19 cellular contexts compared by ENCODE assay signal in genomic region chr16:79758615-79759346, GRCh38.
DNase-seq lines count a peak whose midpoint lies in the region; ATAC-seq, FAIRE-seq and TF ChIP-seq lines count a peak whose summit lies in the region.
"Had no signal": no experiment of that assay in that cellular context is flagged by ENCODE, and none has a peak within 500 bp of the region (broad histone marks: within the 10 kb centered on the region; RNA-seq: fewer than 3 reads in every experiment).

No MANE protein-coding gene starts in this region.

- peak; percentile 81 for ATAC-seq in HepG2
- ATAC-seq in right lobe of liver: no peak
- ATAC-seq in activated naive CD4-positive, alpha-beta T cell treated with anti-CD3 and anti-CD28 coated beads, Interleukin-2, amount 50 U/mL, for 72 hours: no peak
- ATAC-seq: activated CD8-positive, alpha-beta T cell treated with anti-CD3 and anti-CD28 coated beads for 36 hours had no signal

- no peak for TF ChIP-seq CTCF in HepG2 (CRISPR knock-in tag; IDR thresholded peaks at IDR 0.05)
- TF ChIP-seq CTCF in right lobe of liver (IDR thresholded peaks at IDR 0.05): no peak
- TF ChIP-seq CTCF in bronchial epithelial cell (IDR thresholded peaks at IDR 0.05; ENCODE audit: insufficient read depth, low read length, severe bottlenecking): no peak
- TF ChIP-seq CTCF in GM20000 (IDR thresholded peaks at IDR 0.05; ENCODE audit: extremely low read depth, missing control alignments): no peak

- no peak for TF ChIP-seq POLR2A in HepG2 (IDR thresholded peaks at IDR 0.05; ENCODE audit: insufficient read depth in 1 of 2, low read depth in 2 of 2, low read length in 2 of 2)
- TF ChIP-seq POLR2A in right lobe of liver (IDR thresholded peaks at IDR 0.05): no peak

- H3K79me2 ChIP-seq in HepG2 (ENCODE audit: insufficient read depth, low read length): no peaks in the 10 kb centered on the region

- no peak overlapping the region for H3K9ac ChIP-seq in HepG2 (ENCODE audit: insufficient read depth, low read depth, low read length)

- peaks cover 10% of the 10 kb centered on the region; the same call in 1 of the 2 replicates for H3K4me1 ChIP-seq in HepG2 (ENCODE audit: insufficient read depth, low read length)
- H3K4me1 ChIP-seq in right lobe of liver: no peaks in the 10 kb centered on the region

- BruUV-seq in HepG2 (replicated peaks; lab: Mats Ljungman, UMichigan): no TSS peak

- peaks cover 4 to 12% of the 10 kb centered on the region in 2 donors for H3K9me3 Mint-ChIP-seq in activated naive CD4-positive, alpha-beta T cell treated with anti-CD3 and anti-CD28 coated beads, Interleukin-2, amount 50 U/mL, for 72 hours
- H3K9me3 Mint-ChIP-seq: activated CD8-positive, alpha-beta T cell treated with anti-CD3 and anti-CD28 coated beads for 36 hours had no signal

- TF ChIP-seq RAD21 in HepG2 (CRISPR knock-in tag; IDR thresholded peaks at IDR 0.05): no peak

- H4K20me1 ChIP-seq in HepG2 (ENCODE audit: insufficient read depth, low read length): no peaks in the 10 kb centered on the region

- DNase-seq in HepG2 (ENCODE audit: low spot score) (peak; percentile 46), right lobe of liver (no peak), bronchial epithelial cell (ENCODE audit: low read depth) (peak; percentile 78), middle frontal gyrus (ENCODE audit: extremely low spot score, low spot score) (peak; percentile 32), NK-92 (lab: John Stamatoyannopoulos, UW; ENCODE audit: unreplicated experiment) (no peak), NCI-H2227 (lab: John Stamatoyannopoulos, UW; ENCODE audit: unreplicated experiment) (no peak), GM20000 (ENCODE audit: low spot score) (no peak)
- no peak for DNase-seq in activated naive CD4-positive, alpha-beta T cell treated with anti-CD3 and anti-CD28 coated beads, Interleukin-2, amount 50 U/mL, for 72 hours (ENCODE audit: low spot score in 2 of 2)
- DNase-seq: activated naive CD8-positive, alpha-beta T cell treated with anti-CD3 and anti-CD28 coated beads, Interleukin-2, amount 10 ng/mL, durations not matched to agents 7 days and 5 days; activated T-cell treated with anti-CD3 and anti-CD28 coated beads, Interleukin-2, amount 50 U/mL, for 48 hours; caudate nucleus; effector CD8-positive, alpha-beta T cell; NCI-H1436; occipital lobe; T-helper 1 cell had no signal

- H3K27me3 ChIP-seq in HepG2 (ENCODE audit: control insufficient read depth in 1 of 2, insufficient read depth in 2 of 2, low read length in 2 of 2): no peaks in the 10 kb centered on the region
- no peaks in the 10 kb centered on the region for H3K27me3 ChIP-seq in right lobe of liver
- H3K27me3 ChIP-seq in bronchial epithelial cell (ENCODE audit: control insufficient read depth, insufficient read depth, low read length): no peaks in the 10 kb centered on the region

- FAIRE-seq in HepG2 (lab: Jason Lieb, UNC): no peak
- no peak for FAIRE-seq in bronchial epithelial cell (lab: Jason Lieb, UNC)

- H3K4me3 ChIP-seq in HepG2 (replicated peaks in 1 of 3; ENCODE audit: insufficient read depth in 1 of 3, low read depth in 2 of 3, low read length in 3 of 3): no peak overlapping the region
- H3K4me3 ChIP-seq in right lobe of liver: no peak overlapping the region
- no peak overlapping the region for H3K4me3 ChIP-seq in bronchial epithelial cell (ENCODE audit: low read depth, low read length)
- H3K4me3 ChIP-seq: smooth muscle cell had no signal

- H3K27ac ChIP-seq in HepG2 (ENCODE audit: extremely low read length, insufficient read depth, low read length) (no peak overlapping the region), right lobe of liver (no peak overlapping the region)

- POLR2A ChIA-PET in HepG2 (lab: Yijun Ruan, JAX): no interaction called here

- no peak overlapping the region for H2AFZ ChIP-seq in HepG2 (ENCODE audit: low read length)

- 18% methylated on average over 15 of the region's 15 CpGs for WGBS in HepG2 (ENCODE audit: low lambda C conversion rate)
- WGBS in right lobe of liver (ENCODE audit: insufficient coverage, low coverage, low lambda C conversion rate, missing lambda C conversion rate): 89% methylated on average over 14 of the region's 15 CpGs

- H3K36me3 Mint-ChIP-seq in activated naive CD4-positive, alpha-beta T cell treated with anti-CD3 and anti-CD28 coated beads, Interleukin-2, amount 50 U/mL, for 72 hours: peaks cover 0 to 5% of the 10 kb centered on the region in 2 donors
- H3K36me3 Mint-ChIP-seq: activated naive CD8-positive, alpha-beta T cell treated with anti-CD3 and anti-CD28 coated beads, Interleukin-2, amount 10 ng/mL, durations not matched to agents 7 days and 5 days; CD14-positive monocyte; type B pancreatic cell had no signal

- TF ChIP-seq EP300 in HepG2 (IDR thresholded peaks at IDR 0.05; ENCODE audit: low read depth in 2 of 2, low read length in 2 of 2): no peak
- TF ChIP-seq EP300 in HepG2 (CRISPR knock-in tag; IDR thresholded peaks at IDR 0.05; ENCODE audit: borderline replicate concordance): no peak

- in situ Hi-C loops in HepG2 (cut with HindIII; ENCODE audit: extremely low pct_ligation_motif_present, low pct_unique_long_range_greater_than_20kb): no loop called here

- CTCF ChIA-PET in HepG2 (lab: Yijun Ruan, JAX; ENCODE audit: low intra/inter-chr PET ratio, low total read pairs): no interaction called here

- H3K36me3 ChIP-seq in HepG2 (replicated peaks in 1 of 2; ENCODE audit: control insufficient read depth in 1 of 2, insufficient read depth in 2 of 2, low read length in 2 of 2) (no peaks in the 10 kb centered on the region), right lobe of liver (no peaks in the 10 kb centered on the region), bronchial epithelial cell (ENCODE audit: control insufficient read depth, insufficient read depth, low read length) (no peaks in the 10 kb centered on the region)

- no peak overlapping the region for H3K4me2 ChIP-seq in HepG2 (ENCODE audit: low read depth, low read length)
- H3K4me2 ChIP-seq: smooth muscle cell had no signal

- intact Hi-C loops in HepG2 (cut with micrococcal nuclease; ENCODE audit: unreplicated experiment): no loop called here
- intact Hi-C loops in right lobe of liver (cut with DNase I): no loop called here

- H3K27ac Mint-ChIP-seq in activated naive CD4-positive, alpha-beta T cell treated with anti-CD3 and anti-CD28 coated beads, Interleukin-2, amount 50 U/mL, for 72 hours: no peak overlapping the region
- H3K27ac Mint-ChIP-seq: activated CD8-positive, alpha-beta T cell treated with anti-CD3 and anti-CD28 coated beads for 36 hours; activated naive CD8-positive, alpha-beta T cell treated with anti-CD3 and anti-CD28 coated beads, Interleukin-2, amount 10 ng/mL, durations not matched to agents 7 days and 5 days; CD14-positive monocyte; type B pancreatic cell had no signal

- no peaks in the 10 kb centered on the region for H3K9me3 ChIP-seq in HepG2 (ENCODE audit: low read length)
- no peaks in the 10 kb centered on the region for H3K9me3 ChIP-seq in right lobe of liver

TF ChIP-seq in HepG2, 621 proteins besides CTCF, POLR2A, EP300 and RAD21 (continues in another document):
- TF ChIP-seq FOXA3 (CRISPR knock-in tag; IDR thresholded peaks at IDR 0.05): peak; percentile 46
- TF ChIP-seq ZNF101 (CRISPR knock-in tag; IDR thresholded peaks at IDR 0.05; ENCODE audit: borderline replicate concordance, low read depth): no peak
- TF ChIP-seq ZNF362 (CRISPR knock-in tag; IDR thresholded peaks at IDR 0.05; ENCODE audit: borderline replicate concordance): peak; percentile 58; the same call in 1 of the 2 replicates
- TF ChIP-seq KAT2B (IDR thresholded peaks at IDR 0.05; ENCODE audit: borderline replicate concordance, low read depth, low read length): no peak
- no peak for TF ChIP-seq BRD4 (CRISPR knock-in tag; IDR thresholded peaks at IDR 0.05)
- TF ChIP-seq CBFB (CRISPR knock-in tag; IDR thresholded peaks at IDR 0.05): no peak
- TF ChIP-seq ZNF674 (CRISPR knock-in tag; IDR thresholded peaks at IDR 0.05; ENCODE audit: low read depth): no peak
- no peak for TF ChIP-seq BATF2 (CRISPR knock-in tag; IDR thresholded peaks at IDR 0.05)
- TF ChIP-seq RBM39 (IDR thresholded peaks at IDR 0.05; ENCODE audit: low read depth, low read length, poor library complexity, severe bottlenecking): no peak
- TF ChIP-seq RARG (CRISPR knock-in tag; IDR thresholded peaks at IDR 0.05; ENCODE audit: low read depth): no peak

Comparison
In these comparisons a context has a peak if more than half of its experiments do, and no peak if none do; other contexts are left out.
1. DNase-seq: peak in HepG2 (single experiment), bronchial epithelial cell (single experiment) and middle frontal gyrus (single experiment); none in right lobe of liver (0 of 3), NK-92 (single experiment), NCI-H2227 (single experiment), activated naive CD4-positive, alpha-beta T cell treated with anti-CD3 and anti-CD28 coated beads, Interleukin-2, amount 50 U/mL, for 72 hours (0 of 2) and GM20000 (single experiment).